22 cellular contexts compared by ENCODE assay signal in genomic region chr7:120813546-120813945, GRCh38.
"Had no signal": no experiment of that assay in that cellular context is flagged by ENCODE, and none has a peak within 500 bp of the region (broad histone marks: within the 10 kb centered on the region; RNA-seq: fewer than 3 reads in every experiment).

No MANE protein-coding gene starts in this region.

- FAIRE-seq: HTR-8/SVneo had no signal

- H3K27ac ChIP-seq: HL-60, RWPE1 had no signal

- ATAC-seq: Panc1, PC-3 had no signal

- H3K9me3 ChIP-seq: SK-N-SH had no signal

- DNase-seq: Karpas-422, KG1, MM.1S, NCI-H1092 treated with DMSO at 0.1 percent for 48 hours, NCI-H1436, NCI-H187, NCI-H2029, NCI-H2081 treated with DMSO at 0.1 percent for 48 hours, NCI-H2171, NCI-H226, NCI-H446, NCI-H510A, NCI-H524 treated with DMSO at 0.1 percent for 48 hours, NCI-H774, PC-3, SHP77, SK-N-SH, SW 1271 had no signal

- H3K4me2 ChIP-seq: SK-N-SH had no signal

- H3K9ac ChIP-seq: SK-N-SH had no signal
